In the genomic region with DNA sequence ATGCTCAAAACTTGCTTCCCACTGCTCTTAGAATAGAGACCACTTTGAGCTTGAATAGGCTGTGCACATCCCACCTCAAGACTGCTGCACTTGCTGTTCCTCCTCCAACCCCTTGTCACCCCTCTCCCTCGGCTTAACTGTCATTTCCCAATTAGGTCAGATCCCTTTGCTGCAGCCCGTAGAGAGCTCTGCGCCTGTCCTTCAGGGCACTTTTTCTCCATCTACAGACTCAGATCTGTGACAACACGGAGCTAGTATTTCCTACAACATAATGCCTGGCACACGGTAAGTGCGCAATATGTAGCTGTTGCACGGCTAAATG, we compare ENCODE assay signal across 8 cellular contexts. TPM values are rescaled to one million over a fixed set of nuclear protein-coding genes. Genes with fewer than 3 reads are reported as not detected.
DNase-seq lines count a peak whose midpoint lies in the region; ATAC-seq and TF ChIP-seq lines count a peak whose summit lies in the region.

No MANE protein-coding gene starts in this region.

- H3K9me3 Mint-ChIP-seq in activated naive CD4-positive, alpha-beta T cell treated with anti-CD3 and anti-CD28 coated beads, Interleukin-2, amount 10 ng/mL, durations not matched to agents 7 days and 5 days, result no peaks in the 10 kb centered on the region

- peak overlapping the region; percentile 80 for H3K9ac ChIP-seq in adipocyte (ENCODE audit: low read length)

- H3K4me3 ChIP-seq in adipocyte (ENCODE audit: low read length) (peak overlapping the region; percentile 90), thyroid gland (replicated peaks in 1 of 3) (peak overlapping the region in 2 of 3 donors; percentile 5 to 54)

- peak overlapping the region; percentile 60 for H3K4me3 Mint-ChIP-seq in activated naive CD4-positive, alpha-beta T cell treated with anti-CD3 and anti-CD28 coated beads, Interleukin-2, amount 10 ng/mL, durations not matched to agents 7 days and 5 days

- H3K4me1 ChIP-seq in adipocyte (ENCODE audit: control insufficient read depth, insufficient read depth, low read length), result peaks cover 22% of the 10 kb centered on the region
- H3K4me1 ChIP-seq in thyroid gland, result peaks cover 3 to 4% of the 10 kb centered on the region in 2 donors

- H3K27me3 Mint-ChIP-seq in activated naive CD4-positive, alpha-beta T cell treated with anti-CD3 and anti-CD28 coated beads, Interleukin-2, amount 10 ng/mL, durations not matched to agents 7 days and 5 days, result peaks cover 32% of the 10 kb centered on the region

- no peaks in the 10 kb centered on the region for H3K36me3 Mint-ChIP-seq in activated naive CD4-positive, alpha-beta T cell treated with anti-CD3 and anti-CD28 coated beads, Interleukin-2, amount 10 ng/mL, durations not matched to agents 7 days and 5 days

- no peak for TF ChIP-seq POLR2A in thyroid gland (IDR thresholded peaks at IDR 0.05)

- no peak for TF ChIP-seq CTCF in thyroid gland (IDR thresholded peaks at IDR 0.05)

- intact Hi-C loops in left colon (cut with DNase I, micrococcal nuclease), result loop anchor here in 1 of 2 donors (10.0 kb wide), 1 partner anchor 215 kb away; no protein-coding TSS in a partner anchor
- intact Hi-C loops in thyroid gland (cut with DNase I), result loop anchor here (5.0 to 10.0 kb wide), 4 partner anchors 55 to 175 kb away; no protein-coding TSS in a partner anchor

- DNase-seq in activated naive CD4-positive, alpha-beta T cell treated with anti-CD3 and anti-CD28 coated beads, Interleukin-2, amount 10 ng/mL, durations not matched to agents 7 days and 5 days, result no peak
- DNase-seq in activated naive CD4-positive, alpha-beta T cell (lab: John Stamatoyannopoulos, UW), result no peak
- DNase-seq in adipocyte (ENCODE audit: low read depth) (no peak), left colon (no peak), thyroid gland (no peak), NK-92 (lab: John Stamatoyannopoulos, UW; ENCODE audit: unreplicated experiment) (no peak), KG1 (lab: John Stamatoyannopoulos, UW) (no peak)

- peaks cover 25% of the 10 kb centered on the region for H3K4me1 Mint-ChIP-seq in activated naive CD4-positive, alpha-beta T cell treated with anti-CD3 and anti-CD28 coated beads, Interleukin-2, amount 10 ng/mL, durations not matched to agents 7 days and 5 days

- no peak overlapping the region for H3K27ac Mint-ChIP-seq in activated naive CD4-positive, alpha-beta T cell treated with anti-CD3 and anti-CD28 coated beads, Interleukin-2, amount 10 ng/mL, durations not matched to agents 7 days and 5 days

- ATAC-seq in HG03342 (IDR thresholded peaks at IDR 0.05; ENCODE audit: unreplicated experiment) (peak; percentile 3), left colon (peak; percentile 26)

- no peaks in the 10 kb centered on the region for H3K27me3 ChIP-seq in adipocyte (replicated peaks; ENCODE audit: control insufficient read depth, insufficient read depth, low read length)
- H3K27me3 ChIP-seq in thyroid gland, result no peaks in the 10 kb centered on the region

- CTCF ChIA-PET in activated naive CD4-positive, alpha-beta T cell treated with anti-CD3 and anti-CD28 coated beads, Interleukin-2, amount 10 ng/mL, durations not matched to agents 7 days and 5 days (lab: Charles Lee), result interaction anchor here (1.0 to 2.4 kb wide), 3 partner anchors 14 to 217 kb away, joined by 4 to 5 read pairs (median 5); no protein-coding TSS in a partner anchor

- H3K36me3 ChIP-seq in adipocyte (ENCODE audit: control insufficient read depth, insufficient read depth, low read length, severe bottlenecking) (no peaks in the 10 kb centered on the region), thyroid gland (no peaks in the 10 kb centered on the region)

- no peaks in the 10 kb centered on the region for H3K9me3 ChIP-seq in adipocyte (ENCODE audit: control insufficient read depth, low read length)
- H3K9me3 ChIP-seq in thyroid gland, result no peaks in the 10 kb centered on the region

- H3K27ac ChIP-seq in thyroid gland, result peak overlapping the region in 2 of 3 donors; percentile 22 to 51

- WGBS in thyroid gland, 2 donors, result 1 to 2% methylated on average over 7 of the region's 7 CpGs

RNA-seq across cellular contexts. Expression of a gene that starts 0.5 kb away (rescaled TPM):
- total RNA-seq in left colon (1 to 10 TPM; 2.0 to 4.3 TPM), thyroid gland (10 to 100 TPM; 18.4 to 24.1 (median 20.8) TPM)

RNA-seq across cellular contexts. Expression of a gene that starts 31.3 kb away (rescaled TPM):
- total RNA-seq in left colon (1 to 10 TPM; 1.6 to 3.4 TPM), thyroid gland (1 to 10 TPM; 1.2 to 1.8 (median 1.7) TPM)
